ENCODE assay signal across 16 cellular contexts in genomic region chr5:1553642-1554409, GRCh38. TPM values are rescaled to one million over a fixed set of nuclear protein-coding genes. Genes with fewer than 3 reads are reported as not detected.
A peak's percentile ranks its signal among the peaks of the same experiment; 100 is the strongest.
DNase-seq lines count a peak whose midpoint lies in the region; ATAC-seq and TF ChIP-seq lines count a peak whose summit lies in the region.
"Had no signal": no experiment of that assay in that cellular context is flagged by ENCODE, and none has a peak within 500 bp of the region (broad histone marks: within the 10 kb centered on the region; RNA-seq: fewer than 3 reads in every experiment).

No MANE protein-coding gene starts in this region.

- TF ChIP-seq CTCF in WERI-Rb-1 (IDR thresholded peaks at IDR 0.05; ENCODE audit: low read depth, low read length) (no peak), lung (IDR thresholded peaks at IDR 0.05; ENCODE audit: control extremely low read depth, extremely low read depth) (no peak), upper lobe of left lung (IDR thresholded peaks at IDR 0.05) (no peak)

- no peak for TF ChIP-seq POLR2A in upper lobe of left lung (IDR thresholded peaks at IDR 0.05)

- no peak overlapping the region for H3K4me3 ChIP-seq in WERI-Rb-1 (ENCODE audit: low read depth, low read length)
- H3K4me3 ChIP-seq in lung: no peak overlapping the region
- H3K4me3 ChIP-seq in upper lobe of left lung: no peak overlapping the region

- no peaks in the 10 kb centered on the region for H3K9me3 ChIP-seq in WERI-Rb-1 (ENCODE audit: severe bottlenecking)
- H3K9me3 ChIP-seq in lung (ENCODE audit: control insufficient read depth in 2 of 2, insufficient read depth in 1 of 2, low read length in 1 of 2): peaks cover 0 to 1% of the 10 kb centered on the region in 2 donors
- H3K9me3 ChIP-seq in upper lobe of left lung: no peaks in the 10 kb centered on the region
- H3K9me3 ChIP-seq: Caco-2 had no signal

- H3K36me3 ChIP-seq in WERI-Rb-1 (no peaks in the 10 kb centered on the region), lung (ENCODE audit: control insufficient read depth in 2 of 2, insufficient read depth in 2 of 2, low read length in 2 of 2) (no peaks in the 10 kb centered on the region), upper lobe of left lung (no peaks in the 10 kb centered on the region)

- TF ChIP-seq EP300 in upper lobe of left lung (IDR thresholded peaks at IDR 0.05): no peak

- peak; percentile 39 to 52 for DNase-seq in SHP77 (lab: John Stamatoyannopoulos, UW)
- DNase-seq in SHP77 treated with DMSO at 0.1 percent for 48 hours (lab: John Stamatoyannopoulos, UW): no peak
- DNase-seq in WERI-Rb-1: peak; percentile 8
- peak; percentile 29 for DNase-seq in lung (ENCODE audit: low spot score)
- peak in 1 of 2 donors; percentile 22 for DNase-seq in upper lobe of left lung
- DNase-seq in A172 (ENCODE audit: low spot score): no peak
- no peak for DNase-seq in NCI-H524 treated with DMSO at 0.1 percent for 48 hours (lab: John Stamatoyannopoulos, UW)
- no peak for DNase-seq in T-helper 9 cell
- DNase-seq: activated CD8-positive, alpha-beta T cell treated with anti-CD3 and anti-CD28 coated beads for 36 hours; activated naive CD4-positive, alpha-beta T cell treated with anti-CD3 and anti-CD28 coated beads, Interleukin-2, amount 50 U/mL, for 16 hours; Caco-2; cerebellar nuclear complex; effector CD8-positive, alpha-beta T cell; NCI-H526 treated with DMSO at 0.1 percent for 48 hours; SIG-M5 had no signal

- ATAC-seq in lung (ENCODE audit: insufficient read depth, low FRiP score): no peak
- ATAC-seq in upper lobe of left lung (ENCODE audit: low FRiP score in 2 of 2): no peak
- ATAC-seq: activated CD8-positive, alpha-beta T cell treated with anti-CD3 and anti-CD28 coated beads for 36 hours had no signal

- H3K4me1 ChIP-seq in lung (ENCODE audit: control insufficient read depth in 2 of 2, insufficient read depth in 2 of 2, low read length in 2 of 2): peaks cover 0 to 11% of the 10 kb centered on the region in 2 donors
- peaks cover 7 to 43% (median 22%) of the 10 kb centered on the region in 4 donors for H3K4me1 ChIP-seq in upper lobe of left lung
- H3K4me1 ChIP-seq: Caco-2 had no signal

- no peak overlapping the region for H3K27ac ChIP-seq in WERI-Rb-1
- peak overlapping the region in 1 of 2 donors; percentile 89 for H3K27ac ChIP-seq in lung (ENCODE audit: low read depth in 1 of 2, low read length in 1 of 2)
- peak overlapping the region; percentile 64 to 96 (median 80) for H3K27ac ChIP-seq in upper lobe of left lung
- H3K27ac ChIP-seq: 22Rv1 had no signal

- H3K27me3 ChIP-seq in WERI-Rb-1 (ENCODE audit: insufficient read depth, low read depth, severe bottlenecking) (no peaks in the 10 kb centered on the region), lung (ENCODE audit: control insufficient read depth, insufficient read depth) (no peaks in the 10 kb centered on the region), upper lobe of left lung (no peaks in the 10 kb centered on the region)

- WGBS in lung, 2 donors: 81 to 89% methylated on average over 16 of the region's 16 CpGs
- WGBS in upper lobe of left lung, 2 donors: 88% methylated on average over 13 of the region's 16 CpGs; no CpG with 5 or more reads in 1 of the 2 donors

RNA-seq across cellular contexts. Expression of gene LPCAT1, which starts 30.1 kb away (rescaled TPM):
- total RNA-seq in lung: 100 to 1,000 TPM; 320 to 565 TPM
- 100 to 1,000 TPM; 198 to 669 TPM for polyA plus RNA-seq in lung
- total RNA-seq in upper lobe of left lung: 100 to 1,000 TPM; 403 to 922 (median 538) TPM
- total RNA-seq in A172 (2014; rRNA removed; shearing (Covaris generic)): 46.1 and 97.1 TPM in 2 replicates

Comparison
In these comparisons a context has a peak if more than half of its experiments do, and no peak if none do; other contexts are left out.
1. DNase-seq: peak in SHP77 (2 of 2), WERI-Rb-1 (single experiment) and lung (single experiment); none in SHP77 treated with DMSO at 0.1 percent for 48 hours (single experiment), A172 (single experiment), NCI-H524 treated with DMSO at 0.1 percent for 48 hours (single experiment) and T-helper 9 cell (single experiment).